8 cellular contexts compared by ENCODE assay signal in genomic region chr7:1532456-1533254, GRCh38. TPM values are rescaled to one million over a fixed set of nuclear protein-coding genes. Genes with fewer than 3 reads are reported as not detected.
DNase-seq lines count a peak whose midpoint lies in the region; ATAC-seq and TF ChIP-seq lines count a peak whose summit lies in the region.

No MANE protein-coding gene starts in this region.

- peaks cover 16% of the 10 kb centered on the region for H3K36me3 Mint-ChIP-seq in central memory CD8-positive, alpha-beta T cell (ENCODE audit: insufficient read depth)

- peak; percentile 88 for DNase-seq in AG20443 (ENCODE audit: low spot score)
- DNase-seq in central memory CD8-positive, alpha-beta T cell (ENCODE audit: low spot score in 2 of 2): peak in 1 of 2 donors; percentile 38
- peak; percentile 90 to 92 for DNase-seq in left lung
- DNase-seq in stimulated activated CD4-positive, alpha-beta T cell treated with anti-CD3 and anti-CD28 coated beads, Interleukin-2, amount 100 ng/mL, for 4 hours (ENCODE audit: low read depth): peak; percentile 58

- H3K27me3 ChIP-seq in HUES48 (ENCODE audit: control insufficient read depth, insufficient read depth, low read length): no peaks in the 10 kb centered on the region
- no peaks in the 10 kb centered on the region for H3K27me3 ChIP-seq in left lung

- H3K4me3 Mint-ChIP-seq in central memory CD8-positive, alpha-beta T cell: peak overlapping the region; percentile 86

- ATAC-seq in central memory CD8-positive, alpha-beta T cell (replicated peaks; ENCODE audit: extremely low read depth, poor library complexity, severe bottlenecking): peak; percentile 50
- ATAC-seq in left lung (peak; percentile 65), HG03135 (IDR thresholded peaks at IDR 0.05; ENCODE audit: unreplicated experiment) (no peak), GM19467 (IDR thresholded peaks at IDR 0.05; ENCODE audit: unreplicated experiment) (no peak)

- H3K9me3 ChIP-seq in HUES48 (ENCODE audit: control insufficient read depth, insufficient read depth, low read length) (no peaks in the 10 kb centered on the region), left lung (no peaks in the 10 kb centered on the region)

- intact Hi-C loops in left lung (cut with DNase I): no loop called here

- peak overlapping the region; percentile 96 for H3K27ac Mint-ChIP-seq in central memory CD8-positive, alpha-beta T cell (ENCODE audit: low read depth)

- H3K36me3 ChIP-seq in HUES48 (ENCODE audit: control insufficient read depth, insufficient read depth, low read length) (no peaks in the 10 kb centered on the region), left lung (peaks cover 0 to 16% of the 10 kb centered on the region in 2 donors)

- peaks cover 23% of the 10 kb centered on the region for H3K4me1 Mint-ChIP-seq in central memory CD8-positive, alpha-beta T cell

- no peaks in the 10 kb centered on the region for H3K27me3 Mint-ChIP-seq in central memory CD8-positive, alpha-beta T cell

- TF ChIP-seq CTCF in VCaP (conservative IDR thresholded peaks at IDR 0.05) (no peak), left lung (IDR thresholded peaks at IDR 0.05) (no peak)

- peaks cover 33% of the 10 kb centered on the region for H3K4me1 ChIP-seq in HUES48 (ENCODE audit: control insufficient read depth, insufficient read depth, low read length)
- H3K4me1 ChIP-seq in left lung: peaks cover 34 to 67% of the 10 kb centered on the region in 2 donors

- H3K9me3 Mint-ChIP-seq in central memory CD8-positive, alpha-beta T cell: no peaks in the 10 kb centered on the region

- H3K4me3 ChIP-seq in HUES48 (ENCODE audit: low read depth, low read length) (peak overlapping the region; percentile 40; the same call in 1 of the 2 replicates), left lung (peak overlapping the region; percentile 56 to 67)

- H3K27ac ChIP-seq in HUES48 (ENCODE audit: low read depth, low read length) (peak overlapping the region; percentile 67), VCaP (peak overlapping the region; percentile 94), left lung (peak overlapping the region; percentile 89 to 99)

- peak overlapping the region; percentile 44; the same call in 1 of the 2 replicates for H3K9ac ChIP-seq in HUES48 (ENCODE audit: low read depth, low read length)

RNA-seq across cellular contexts. Expression of gene MAFK, which starts 2.2 kb away (rescaled TPM):
- 10 to 100 TPM; 36.8 to 49.7 TPM for total RNA-seq in left lung

RNA-seq across cellular contexts. Expression of gene TMEM184A, which starts 23.4 kb away (rescaled TPM):
- total RNA-seq in left lung: 1 to 10 TPM; 7.9 to 9.7 TPM

RNA-seq across cellular contexts. Expression of gene INTS1, which starts 28.5 kb away (rescaled TPM):
- total RNA-seq in left lung: 10 to 100 TPM; 70.1 to 80.9 TPM

RNA-seq across cellular contexts. Expression of gene PSMG3, which starts 37.2 kb away (rescaled TPM):
- 10 to 100 TPM; 22.4 to 25.3 TPM for total RNA-seq in left lung

Comparison
In these comparisons a context has a peak if more than half of its experiments do, and no peak if none do; other contexts are left out.
1. ATAC-seq: peak in central memory CD8-positive, alpha-beta T cell (single experiment) and left lung (single experiment); none in HG03135 (single experiment) and GM19467 (single experiment).
2. Peak in every context shown above with its lines, with median percentiles within 50 percentile points of each other: H3K27ac ChIP-seq.